Comparison of ENCODE assay signal across 8 cellular contexts in the genomic region with DNA sequence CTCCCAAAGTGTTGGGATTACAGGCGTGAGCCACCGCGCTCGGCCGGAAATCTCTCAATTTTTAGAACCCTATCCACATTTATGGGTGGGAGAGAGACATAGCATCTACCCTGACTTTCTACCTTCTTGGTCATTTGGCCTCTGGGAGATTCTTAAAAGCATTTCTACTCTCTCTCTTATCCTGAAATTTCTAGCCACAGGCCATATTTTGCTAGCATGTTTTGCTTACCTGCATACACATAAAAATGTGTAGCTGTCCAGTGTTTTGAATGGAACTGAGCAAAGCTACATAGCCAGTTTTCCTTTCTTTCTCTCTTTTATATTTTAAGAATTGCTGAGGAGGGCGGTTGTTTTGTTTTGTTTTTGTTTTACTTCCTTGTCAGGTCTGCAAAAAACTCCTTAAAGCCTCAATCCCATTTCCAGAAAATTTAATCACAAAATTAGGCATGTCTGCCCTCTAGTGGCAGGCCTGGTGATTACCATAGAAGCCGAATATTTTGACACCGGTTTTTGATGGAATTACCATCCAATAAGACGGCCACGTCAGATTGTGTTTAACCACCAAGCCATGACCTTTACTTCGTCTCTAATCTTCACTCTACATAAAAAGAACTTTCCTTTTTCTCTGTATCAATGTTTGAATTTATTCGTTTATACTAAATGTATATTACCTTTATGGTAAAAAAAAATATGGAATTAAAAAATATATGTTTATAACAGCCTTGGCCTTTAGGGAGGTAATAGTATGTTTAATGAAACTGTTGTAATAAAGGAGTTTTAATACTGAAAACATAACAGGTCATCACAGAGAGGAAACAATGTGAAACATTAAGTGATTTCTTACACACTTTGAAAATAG. TPM values are rescaled to one million over a fixed set of nuclear protein-coding genes. Genes with fewer than 3 reads are reported as not detected.
A peak's percentile ranks its signal among the peaks of the same experiment; 100 is the strongest.
DNase-seq lines count a peak whose midpoint lies in the region; ATAC-seq and TF ChIP-seq lines count a peak whose summit lies in the region.

No MANE protein-coding gene starts in this region.

- CTCF ChIA-PET in CD4-positive, alpha-beta T cell (lab: Charles Lee): interaction anchor here (1.0 kb wide), 2 partner anchors 9 to 10 kb away, joined by 3 to 4 read pairs; no protein-coding TSS in a partner anchor

- no peaks in the 10 kb centered on the region for H3K9me3 Mint-ChIP-seq in CD4-positive, alpha-beta T cell
- H3K9me3 Mint-ChIP-seq in endothelial cell (ENCODE audit: unreplicated experiment): no peaks in the 10 kb centered on the region

- H3K4me3 ChIP-seq in testis: no peak overlapping the region

- H3K36me3 ChIP-seq in testis (ENCODE audit: low read depth, missing control alignments): no peaks in the 10 kb centered on the region

- POLR2A ChIA-PET in CD4-positive, alpha-beta T cell (lab: Charles Lee): no interaction called here

- DNase-seq in CD4-positive, alpha-beta T cell: peak in 7 of 10 experiments; percentile 6 to 36 (median 16)
- peak; percentile 50 for DNase-seq in NCI-H2227 (lab: John Stamatoyannopoulos, UW; ENCODE audit: unreplicated experiment)
- DNase-seq in activated CD4-positive, alpha-beta T cell treated with anti-CD3 and anti-CD28 coated beads, Interleukin-2, amount 50 U/mL, for 1 hour: peak; percentile 19
- peak; percentile 81 for DNase-seq in endothelial cell (ENCODE audit: low spot score)
- DNase-seq in middle frontal gyrus (ENCODE audit: extremely low spot score, low spot score): peak; percentile 48
- peak; percentile 76 for DNase-seq in testis
- no peak for DNase-seq in NCI-H1048 (lab: John Stamatoyannopoulos, UW)

- no peak overlapping the region for H3K27ac ChIP-seq in CD4-positive, alpha-beta T cell (ENCODE audit: low read depth, low read length)
- no peak overlapping the region for H3K27ac ChIP-seq in testis

- H3K36me3 Mint-ChIP-seq in CD4-positive, alpha-beta T cell (ENCODE audit: low read depth): no peaks in the 10 kb centered on the region
- no peaks in the 10 kb centered on the region for H3K36me3 Mint-ChIP-seq in endothelial cell (ENCODE audit: low read depth, unreplicated experiment)

- no peaks in the 10 kb centered on the region for H3K9me3 ChIP-seq in CD4-positive, alpha-beta T cell (ENCODE audit: control insufficient read depth, low read length)
- no peaks in the 10 kb centered on the region for H3K9me3 ChIP-seq in testis

- ATAC-seq in CD4-positive, alpha-beta T cell (ENCODE audit: poor library complexity): no peak
- peak; percentile 46 for ATAC-seq in GM21576 (IDR thresholded peaks at IDR 0.05; ENCODE audit: unreplicated experiment)

- WGBS in testis, 2 donors: 31 to 38% methylated on average over 12 of the region's 12 CpGs

- H3K4me1 Mint-ChIP-seq in CD4-positive, alpha-beta T cell (ENCODE audit: low read depth): no peaks in the 10 kb centered on the region
- H3K4me1 Mint-ChIP-seq in endothelial cell (ENCODE audit: unreplicated experiment): peaks cover 43% of the 10 kb centered on the region

- H3K27ac Mint-ChIP-seq in CD4-positive, alpha-beta T cell: no peak overlapping the region
- H3K27ac Mint-ChIP-seq in endothelial cell (ENCODE audit: unreplicated experiment): peak overlapping the region; percentile 89

- H3K27me3 Mint-ChIP-seq in CD4-positive, alpha-beta T cell: peaks cover 45% of the 10 kb centered on the region
- no peaks in the 10 kb centered on the region for H3K27me3 Mint-ChIP-seq in endothelial cell (ENCODE audit: unreplicated experiment)

- no peaks in the 10 kb centered on the region for H3K4me1 ChIP-seq in testis

- H3K27me3 ChIP-seq in CD4-positive, alpha-beta T cell (ENCODE audit: control insufficient read depth, insufficient read depth, low read length): peaks cover 7% of the 10 kb centered on the region
- H3K27me3 ChIP-seq in testis: no peaks in the 10 kb centered on the region

- no peak overlapping the region for H3K4me3 Mint-ChIP-seq in CD4-positive, alpha-beta T cell
- no peak overlapping the region for H3K4me3 Mint-ChIP-seq in endothelial cell (ENCODE audit: unreplicated experiment)

- peak; percentile 97 for TF ChIP-seq CTCF in CD4-positive, alpha-beta T cell (IDR thresholded peaks at IDR 0.05)
- TF ChIP-seq CTCF in endothelial cell (IDR thresholded peaks at IDR 0.05; ENCODE audit: unreplicated experiment) (peak; percentile 96), testis (IDR thresholded peaks at IDR 0.05) (peak; percentile 80 to 94 (median 80))

- no peak for TF ChIP-seq POLR2A in testis (IDR thresholded peaks at IDR 0.05)

- intact Hi-C loops in CD4-positive, alpha-beta T cell (cut with DNase I, micrococcal nuclease): loop anchor here in 1 of 2 experiments (10.0 kb wide), 1 partner anchor 1404 kb away; no protein-coding TSS in a partner anchor
- intact Hi-C loops in testis (cut with DNase I; ENCODE audit: low total_unique reads): no loop called here

RNA-seq across cellular contexts. Expression of a gene that starts 34.4 kb away (rescaled TPM):
- total RNA-seq in CD4-positive, alpha-beta T cell: not detected
- 0.15 TPM for total RNA-seq in endothelial cell (ENCODE audit: unreplicated experiment)
- total RNA-seq in testis: under 1 TPM in 1 of 2 donors, not detected in 1; 0.43 TPM
- 0.13 TPM for polyA plus RNA-seq in testis (ENCODE audit: insufficient read depth, low read depth, low replicate concordance)
